ENCODE assay signal across 8 cellular contexts in the genomic region with DNA sequence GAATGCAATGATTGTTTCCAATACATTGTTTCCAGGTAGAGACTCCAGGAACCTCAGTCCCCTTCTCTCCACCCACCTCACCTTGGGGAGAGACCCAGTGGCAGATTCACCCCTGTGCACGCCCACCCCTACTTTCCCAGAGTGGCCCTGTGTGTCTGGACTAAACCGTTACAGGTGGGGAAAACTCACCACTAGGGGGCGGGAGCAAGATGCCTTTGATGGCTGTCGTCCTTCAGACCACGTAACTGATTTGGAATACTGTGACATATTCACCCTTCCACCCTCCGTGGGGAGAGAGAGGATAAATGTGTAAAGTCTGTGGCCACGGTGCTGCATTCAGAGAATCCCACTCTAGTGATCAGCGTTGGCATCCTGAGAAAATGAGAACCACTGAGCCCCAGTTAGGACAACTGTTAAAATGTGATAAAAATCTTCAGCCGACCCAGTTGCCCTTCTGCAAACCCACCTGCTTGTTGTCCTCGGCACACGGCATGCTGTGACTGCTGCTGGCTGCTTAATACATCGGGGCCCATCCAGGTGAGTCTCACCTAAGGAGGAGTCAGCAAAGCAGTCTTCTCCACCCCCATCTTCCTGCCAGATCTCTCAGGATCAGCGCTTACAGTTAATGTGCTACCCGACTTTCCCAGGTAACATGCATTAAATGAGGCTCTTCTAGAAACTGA. TPM values are rescaled to one million over a fixed set of nuclear protein-coding genes. Genes with fewer than 3 reads are reported as not detected.
A peak's percentile ranks its signal among the peaks of the same experiment; 100 is the strongest.
DNase-seq lines count a peak whose midpoint lies in the region; ATAC-seq and TF ChIP-seq lines count a peak whose summit lies in the region.

No MANE protein-coding gene starts in this region.

- no peak overlapping the region for H3K4me3 ChIP-seq in GM12865 (ENCODE audit: low read depth, low read length)

- intact Hi-C loops in left colon (cut with DNase I, micrococcal nuclease) = loop anchor here in 1 of 2 donors (5.0 kb wide), 1 partner anchor 162 kb away; a partner anchor contains a TSS

- DNase-seq in GM12865 (ENCODE audit: low read depth) (peak; percentile 82), NCI-H2196 (lab: John Stamatoyannopoulos, UW; ENCODE audit: unreplicated experiment) (peak; percentile 51), cerebellar nuclear complex (lab: John Stamatoyannopoulos, UW) (peak; percentile 54 to 59), left colon (peak; percentile 70 to 92)
- DNase-seq in activated CD4-positive, alpha-beta T cell treated with anti-CD3 and anti-CD28 coated beads for 1 hour = peak; percentile 65
- peak; percentile 70 to 74 for DNase-seq in stimulated activated CD4-positive, alpha-beta T cell treated with anti-CD3 and anti-CD28 coated beads, Interleukin-4, amount 100 ng/mL, for 4 hours

- peak; percentile 94 for TF ChIP-seq CTCF in GM12865 (IDR thresholded peaks at IDR 0.05; ENCODE audit: insufficient read depth, low read depth, low read length, missing control alignments)

- peak; percentile 49 for ATAC-seq in HG02623 (IDR thresholded peaks at IDR 0.05; ENCODE audit: unreplicated experiment)
- peak; percentile 87 for ATAC-seq in left colon
- no peak for ATAC-seq in GM19463 (IDR thresholded peaks at IDR 0.05; ENCODE audit: unreplicated experiment)

RNA-seq across cellular contexts. Expression of a gene that starts 41.5 kb away (rescaled TPM):
- total RNA-seq in left colon = 10 to 100 TPM; 19.1 to 21.3 TPM
